Comparison of ENCODE assay signal across 16 cellular contexts in the genomic region with DNA sequence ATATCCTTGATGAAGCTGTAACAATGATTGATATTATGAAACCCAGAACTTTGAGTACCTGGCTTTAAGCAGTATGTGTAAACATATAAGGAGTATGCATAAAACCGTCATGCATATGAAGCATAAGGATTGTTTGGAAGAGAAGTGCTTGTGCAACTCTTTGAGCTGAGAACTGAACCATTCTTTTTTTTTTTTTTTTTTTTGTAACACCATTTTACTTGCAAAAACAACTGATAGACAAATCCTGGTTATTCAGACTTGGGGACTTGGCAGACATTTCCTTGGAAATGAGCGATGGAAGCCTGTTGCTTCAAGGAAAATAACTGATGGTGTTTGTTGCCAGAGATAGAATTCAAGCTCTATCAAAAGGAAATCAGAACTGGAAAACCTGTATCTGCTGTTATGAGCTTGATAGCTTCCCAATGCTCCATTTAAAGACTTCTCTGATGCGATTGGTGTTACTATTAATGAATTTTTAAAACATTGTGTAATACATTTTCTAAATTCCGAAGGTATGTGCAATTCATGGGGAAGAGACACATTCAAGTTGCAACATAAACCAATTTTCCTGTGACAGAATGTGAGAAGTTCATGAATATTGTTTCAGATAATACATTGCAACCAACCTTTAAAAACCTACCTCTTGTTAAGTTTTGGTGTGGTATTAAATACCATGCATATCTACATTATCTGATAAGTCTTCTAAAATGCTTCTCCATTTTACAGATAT. TPM values are rescaled to one million over a fixed set of nuclear protein-coding genes. Genes with fewer than 3 reads are reported as not detected.
DNase-seq lines count a peak whose midpoint lies in the region; ATAC-seq and TF ChIP-seq lines count a peak whose summit lies in the region.
"Had no signal": no experiment of that assay in that cellular context is flagged by ENCODE, and none has a peak within 500 bp of the region (broad histone marks: within the 10 kb centered on the region; RNA-seq: fewer than 3 reads in every experiment).

No MANE protein-coding gene starts in this region.

- H3K79me2 ChIP-seq in HCT116 (ENCODE audit: insufficient read depth, low read length): no peaks in the 10 kb centered on the region

- H3K4me1 ChIP-seq in HCT116 (ENCODE audit: control insufficient read depth in 1 of 2, insufficient read depth in 2 of 2, low read length in 2 of 2) (peaks cover 7 to 33% of the 10 kb centered on the region in 2 experiments), foreskin keratinocyte (peaks cover 15% of the 10 kb centered on the region), thyroid gland (no peaks in the 10 kb centered on the region)

- TF ChIP-seq POLR2A in HCT116 (IDR thresholded peaks at IDR 0.05; ENCODE audit: borderline replicate concordance, extremely low read depth, insufficient read depth, insufficient read length) (no peak), thyroid gland (IDR thresholded peaks at IDR 0.05) (no peak)

- TF ChIP-seq CTCF in AG04449 (IDR thresholded peaks at IDR 0.05; ENCODE audit: insufficient read depth, low read length, missing control alignments): no peak
- no peak for TF ChIP-seq CTCF in HCT116 (IDR thresholded peaks at IDR 0.05 in 2 of 3, conservative IDR thresholded peaks at IDR 0.05 in 1 of 3; ENCODE audit: borderline replicate concordance in 1 of 3, insufficient read depth in 1 of 3, low read depth in 2 of 3, low read length in 2 of 3)
- TF ChIP-seq CTCF in foreskin keratinocyte (conservative IDR thresholded peaks at IDR 0.05): no peak
- TF ChIP-seq CTCF in thyroid gland (IDR thresholded peaks at IDR 0.05): no peak

- no peak for TF ChIP-seq RAD21 in HCT116 (IDR thresholded peaks at IDR 0.05; ENCODE audit: low read depth)

- 82 to 91% methylated on average over 4 of the region's 4 CpGs for WGBS in thyroid gland, 2 donors

- no peak for ATAC-seq in HCT116
- peak; percentile 80 for ATAC-seq in foreskin keratinocyte
- ATAC-seq: activated T-helper 17 cell treated with anti-CD3 and anti-CD28 coated beads, Interleukin-2, amount 50 U/mL, for 72 hours had no signal

- CTCF ChIA-PET in AG04449 (lab: Yijun Ruan, JAX): no interaction called here
- CTCF ChIA-PET in HCT116 (lab: Charles Lee): interaction anchor here (0.6 to 0.7 kb wide), 2 partner anchors 9 to 61 kb away, joined by 3 read pairs; no protein-coding TSS in a partner anchor

- peak; percentile 63 for DNase-seq in AG04449 (ENCODE audit: low read depth, low spot score)
- no peak for DNase-seq in HCT116 (ENCODE audit: low read depth, low spot score)
- DNase-seq in astrocyte of the hippocampus (ENCODE audit: low read depth, low spot score): peak; percentile 40
- DNase-seq in foreskin keratinocyte: peak; percentile 87 to 92
- no peak for DNase-seq in activated T-cell treated with anti-CD3 and anti-CD28 coated beads, Interleukin-2, amount 50 U/mL, for 1 hour
- DNase-seq in thyroid gland: no peak
- no peak for DNase-seq in DMS 273 (lab: John Stamatoyannopoulos, UW; ENCODE audit: unreplicated experiment)
- DNase-seq in iPS-NIHi7 (ENCODE audit: extremely low spot score): no peak
- DNase-seq: activated CD4-positive, alpha-beta T cell treated with anti-CD3 and anti-CD28 coated beads, Interleukin-2, amount 50 U/mL, for 48 hours; DMS153; glutamatergic neuron; islet precursor cell; nucleus accumbens; SHP77; stimulated activated naive CD4-positive, alpha-beta T cell treated with Interleukin-2 at 50 U/mL for 16 hours had no signal

- H3K4me2 ChIP-seq in HCT116 (ENCODE audit: low read length): peak overlapping the region; percentile 13

- no peak overlapping the region for H3K4me3 ChIP-seq in AG04449 (ENCODE audit: low read depth, low read length)
- no peak overlapping the region for H3K4me3 ChIP-seq in HCT116 (replicated peaks in 1 of 2; ENCODE audit: low read depth in 1 of 2, low read length in 2 of 2)
- no peak overlapping the region for H3K4me3 ChIP-seq in thyroid gland (replicated peaks in 1 of 3)

- H3K9me3 ChIP-seq in HCT116 (ENCODE audit: control insufficient read depth in 1 of 2, insufficient read depth in 1 of 2, low read depth in 1 of 2, low read length in 2 of 2) (no peaks in the 10 kb centered on the region), thyroid gland (no peaks in the 10 kb centered on the region)

- H3K27ac ChIP-seq in HCT116 (ENCODE audit: low read depth, low read length) (no peak overlapping the region), foreskin keratinocyte (no peak overlapping the region), thyroid gland (no peak overlapping the region)

- H4K20me1 ChIP-seq in HCT116 (ENCODE audit: insufficient read depth): no peaks in the 10 kb centered on the region

- no peaks in the 10 kb centered on the region for H3K9me2 ChIP-seq in HCT116 (ENCODE audit: insufficient read depth)

- intact Hi-C loops in HCT116 (cut with micrococcal nuclease): no loop called here
- intact Hi-C loops in thyroid gland (cut with DNase I): no loop called here

- RAD21 ChIA-PET in HCT116 (lab: Charles Lee; ENCODE audit: low non-redundant PET in 1 of 2, low total read pairs in 2 of 2, uncharacterized antibody in 2 of 2, unreplicated experiment in 2 of 2): no interaction called here

- no peaks in the 10 kb centered on the region for H3K36me3 ChIP-seq in HCT116 (ENCODE audit: control insufficient read depth in 1 of 2, insufficient read depth in 2 of 2, low read length in 2 of 2)
- no peaks in the 10 kb centered on the region for H3K36me3 ChIP-seq in thyroid gland

- H2AFZ ChIP-seq in HCT116 (ENCODE audit: low read depth, low read length, poor library complexity, severe bottlenecking): peak overlapping the region; percentile 77

- BruUV-seq in HCT116 (replicated peaks; lab: Mats Ljungman, UMichigan): no TSS peak

- POLR2A ChIA-PET in AG04449 (lab: Yijun Ruan, JAX): no interaction called here
- POLR2A ChIA-PET in HCT116 (lab: Charles Lee): no interaction called here

- H3K27me3 ChIP-seq in HCT116 (ENCODE audit: insufficient read depth, low read length) (no peaks in the 10 kb centered on the region), foreskin keratinocyte (no peaks in the 10 kb centered on the region), thyroid gland (no peaks in the 10 kb centered on the region)

- no peak overlapping the region for H3K9ac ChIP-seq in HCT116 (ENCODE audit: low read length)

TF ChIP-seq in HCT116, 20 proteins besides CTCF, POLR2A, EP300 and RAD21:
- TF ChIP-seq ZFX (IDR thresholded peaks at IDR 0.05) (no peak), CEBPB (IDR thresholded peaks at IDR 0.05; ENCODE audit: low read depth) (peak; percentile 62; the same call in 1 of the 2 replicates), POLR2AphosphoS5 (IDR thresholded peaks at IDR 0.05; ENCODE audit: low read depth, low read length) (no peak)

RNA-seq across cellular contexts. Expression of a gene that starts 47.0 kb away (rescaled TPM):
- total RNA-seq in HCT116 (2021; ENCODE audit: unreplicated experiment): 676 TPM
- polyA plus RNA-seq in HCT116 (2012): 458 and 528 TPM in 2 replicates
- total RNA-seq in foreskin keratinocyte: 288 and 372 TPM in 2 replicates
- polyA plus RNA-seq in foreskin keratinocyte: 76.3 and 112 TPM in 2 replicates
- total RNA-seq in thyroid gland: 10 to 100 TPM; 73.1 to 95.6 (median 76.5) TPM
- total RNA-seq: activated T-helper 17 cell treated with anti-CD3 and anti-CD28 coated beads, Interleukin-2, amount 50 U/mL, for 72 hours had no signal

Comparison
In these comparisons a context has a peak if more than half of its experiments do, and no peak if none do; other contexts are left out.
1. DNase-seq: peak in AG04449 (single experiment), astrocyte of the hippocampus (single experiment) and foreskin keratinocyte (2 of 2); none in HCT116 (single experiment), activated T-cell treated with anti-CD3 and anti-CD28 coated beads, Interleukin-2, amount 50 U/mL, for 1 hour (single experiment), thyroid gland (0 of 2), DMS 273 (single experiment) and iPS-NIHi7 (single experiment).